In the genomic region with DNA sequence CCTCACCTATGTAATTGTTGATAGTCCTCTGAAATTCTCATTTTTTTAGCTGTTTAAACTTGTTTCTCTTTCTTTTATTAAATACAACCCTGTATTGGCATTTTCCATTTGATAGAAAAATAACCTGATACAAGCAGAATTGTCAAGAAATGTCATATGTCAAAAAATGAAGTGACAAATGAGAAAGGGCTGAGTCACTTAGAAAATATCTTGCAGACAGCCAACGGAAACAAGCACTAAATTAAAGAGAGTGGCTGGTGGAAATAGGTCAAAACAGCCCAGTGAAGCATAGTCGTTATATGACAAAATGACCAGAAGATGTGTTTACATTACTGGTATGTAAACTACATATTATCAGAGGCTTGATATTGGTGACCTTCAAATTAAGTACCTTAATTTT, we compare ENCODE assay signal across 12 cellular contexts.
"Had no signal": no experiment of that assay in that cellular context is flagged by ENCODE, and none has a peak within 500 bp of the region (broad histone marks: within the 10 kb centered on the region; RNA-seq: fewer than 3 reads in every experiment).

No MANE protein-coding gene starts in this region.

- ATAC-seq: activated naive CD8-positive, alpha-beta T cell treated with anti-CD3 and anti-CD28 coated beads, Interleukin-2, amount 50 U/mL, for 24 hours; gastrocnemius medialis; heart right ventricle; left lobe of liver had no signal

- H3K27me3 ChIP-seq: gastrocnemius medialis, heart right ventricle had no signal

- H3K27ac ChIP-seq: coronary artery, gastrocnemius medialis, heart right ventricle had no signal

- H3K9me3 ChIP-seq: gastrocnemius medialis had no signal

- FAIRE-seq: islet of Langerhans had no signal

- H3K4me3 ChIP-seq: coronary artery, gastrocnemius medialis, heart right ventricle had no signal

- H3K36me3 ChIP-seq: gastrocnemius medialis, heart right ventricle had no signal

- DNase-seq: activated CD4-positive, alpha-beta T cell treated with anti-CD3 and anti-CD28 coated beads for 48 hours; activated naive CD4-positive, alpha-beta T cell treated with Interleukin-2 at 50 U/mL for 16 hours; activated naive CD8-positive, alpha-beta T cell treated with anti-CD3 and anti-CD28 coated beads, Interleukin-2, amount 50 U/mL, for 24 hours; central memory CD4-positive, alpha-beta T cell; effector CD8-positive, alpha-beta T cell; gastrocnemius medialis; heart right ventricle; stimulated activated CD4-positive, alpha-beta T cell treated with anti-CD3 and anti-CD28 coated beads, Interleukin-12 subunit alpha, Interleukin-12 subunit beta, amount 100 ng/mL, for 4 hours; stimulated activated naive CD4-positive, alpha-beta T cell treated with Interleukin-2 at 50 U/mL for 16 hours had no signal

- H3K4me1 ChIP-seq: gastrocnemius medialis, heart right ventricle had no signal
